In genomic region chr3:163582967-163583366, GRCh38 we compare ENCODE assay signal across 33 cellular contexts.
A peak's percentile ranks its signal among the peaks of the same experiment; 100 is the strongest.
DNase-seq lines count a peak whose midpoint lies in the region; ATAC-seq, FAIRE-seq and TF ChIP-seq lines count a peak whose summit lies in the region.
"Had no signal": no experiment of that assay in that cellular context is flagged by ENCODE, and none has a peak within 500 bp of the region (broad histone marks: within the 10 kb centered on the region; RNA-seq: fewer than 3 reads in every experiment).

No MANE protein-coding gene starts in this region.

- TF ChIP-seq CTCF in right lobe of liver (IDR thresholded peaks at IDR 0.05): no peak
- no peak for TF ChIP-seq CTCF in HepG2 (CRISPR knock-in tag; IDR thresholded peaks at IDR 0.05)
- no peak for TF ChIP-seq CTCF in SU-DHL-6 (IDR thresholded peaks at IDR 0.05; ENCODE audit: insufficient read depth, low read length, poor library complexity, severe bottlenecking)

- H3K4me1 ChIP-seq in right lobe of liver (peaks cover 0 to 35% (median 0%) of the 10 kb centered on the region in 4 donors), HepG2 (ENCODE audit: insufficient read depth, low read length) (no peaks in the 10 kb centered on the region)
- H3K4me1 ChIP-seq: A549; BE2C; BLaER1; BLaER1 treated with 17β-estradiol and CSF1 and Interleukin-3, amounts not matched to agents 10 nM and 100 nM; Caco-2 had no signal

- H4K20me1 ChIP-seq in HepG2 (ENCODE audit: insufficient read depth, low read length): no peaks in the 10 kb centered on the region
- H4K20me1 ChIP-seq in SU-DHL-6 (ENCODE audit: low read depth, low read length): no peaks in the 10 kb centered on the region
- H4K20me1 ChIP-seq: BLaER1; BLaER1 treated with 17β-estradiol and CSF1 and Interleukin-3, amounts not matched to agents 10 nM and 100 nM had no signal

- TF ChIP-seq EP300 in HepG2 (IDR thresholded peaks at IDR 0.05; ENCODE audit: low read depth in 2 of 2, low read length in 2 of 2) (no peak), HepG2 (CRISPR knock-in tag; IDR thresholded peaks at IDR 0.05; ENCODE audit: borderline replicate concordance) (no peak)

- H3K27me3 ChIP-seq in right lobe of liver (no peaks in the 10 kb centered on the region), HepG2 (ENCODE audit: control insufficient read depth in 1 of 2, insufficient read depth in 2 of 2, low read length in 2 of 2) (no peaks in the 10 kb centered on the region), SU-DHL-6 (ENCODE audit: low read length) (no peaks in the 10 kb centered on the region)
- H3K27me3 ChIP-seq: BE2C; BLaER1; BLaER1 treated with 17β-estradiol and CSF1 and Interleukin-3, amounts not matched to agents 10 nM and 100 nM had no signal

- no peak overlapping the region for H2AFZ ChIP-seq in HepG2 (ENCODE audit: low read length)
- peak overlapping the region; percentile 45 for H2AFZ ChIP-seq in SU-DHL-6 (ENCODE audit: low read depth, low read length, severe bottlenecking)

- DNase-seq in right lobe of liver (no peak), HepG2 (ENCODE audit: low spot score) (no peak), left lobe of liver (ENCODE audit: low spot score) (no peak), iPS-NIHi11 (ENCODE audit: low spot score) (no peak)
- DNase-seq: 8988T; ACHN; AML-193; BE2C; C1 segment of cervical spinal cord; Caco-2; Calu3; CD4-positive, alpha-beta memory T cell; CD4-positive, alpha-beta T cell; CD4-positive, CD25-positive, alpha-beta regulatory T cell; CD8-positive, alpha-beta memory T cell; CD8-positive, alpha-beta T cell; COR-L47; DMS 273 treated with DMSO at 0.1 percent for 48 hours; DMS153; DMS53; DMS79; DMS79 treated with DMSO at 0.1 percent for 48 hours; DND-41; EL had no signal

- no peaks in the 10 kb centered on the region for H3F3A ChIP-seq in SU-DHL-6 (ENCODE audit: insufficient read depth)

- ATAC-seq in right lobe of liver (peak in 3 of 4 donors; percentile 60 to 80 (median 64)), HepG2 (no peak), left lobe of liver (peak; percentile 66), HG02938 (IDR thresholded peaks at IDR 0.05; ENCODE audit: unreplicated experiment) (no peak)
- ATAC-seq: A549; CD8-positive, alpha-beta T cell had no signal

- 50% methylated on average over 1 of the region's 1 CpG for WGBS in right lobe of liver (ENCODE audit: insufficient coverage, low coverage, low lambda C conversion rate, missing lambda C conversion rate)
- 7% methylated on average over 1 of the region's 1 CpG for WGBS in HepG2 (ENCODE audit: low lambda C conversion rate)

- H3K4me3 ChIP-seq in right lobe of liver (no peak overlapping the region), HepG2 (replicated peaks in 1 of 3; ENCODE audit: insufficient read depth in 1 of 3, low read depth in 2 of 3, low read length in 3 of 3) (no peak overlapping the region), SU-DHL-6 (ENCODE audit: insufficient read depth, low read length, poor library complexity, severe bottlenecking) (no peak overlapping the region)
- H3K4me3 ChIP-seq: A549; BLaER1; BLaER1 treated with 17β-estradiol and CSF1 and Interleukin-3, amounts not matched to agents 10 nM and 100 nM had no signal

- intact Hi-C loops in right lobe of liver (cut with DNase I) (no loop called here), HepG2 (cut with micrococcal nuclease; ENCODE audit: unreplicated experiment) (no loop called here)

- H3K9me3 ChIP-seq in right lobe of liver (no peaks in the 10 kb centered on the region), HepG2 (ENCODE audit: low read length) (peaks cover 7% of the 10 kb centered on the region; the same call in 1 of the 2 replicates), SU-DHL-6 (ENCODE audit: insufficient read depth, low read length) (0 out of 2 replicates have a peak, but pooled peaks cover 7% of the 10 kb centered on the region)
- H3K9me3 ChIP-seq: A549, BE2C, Caco-2 had no signal

- H3K27ac ChIP-seq in right lobe of liver (no peak overlapping the region), HepG2 (ENCODE audit: extremely low read length, insufficient read depth, low read length) (no peak overlapping the region), SU-DHL-6 (ENCODE audit: low read depth, low read length) (no peak overlapping the region)
- H3K27ac ChIP-seq: 22Rv1; A549; BLaER1; BLaER1 treated with 17β-estradiol and CSF1 and Interleukin-3, amounts not matched to agents 10 nM and 100 nM; C4-2B had no signal

- POLR2A ChIA-PET in HepG2 (lab: Yijun Ruan, JAX): no interaction called here

- H3K9ac ChIP-seq in HepG2 (ENCODE audit: insufficient read depth, low read depth, low read length): no peak overlapping the region
- no peak overlapping the region for H3K9ac ChIP-seq in SU-DHL-6 (ENCODE audit: low read length)
- H3K9ac ChIP-seq: BLaER1; BLaER1 treated with 17β-estradiol and CSF1 and Interleukin-3, amounts not matched to agents 10 nM and 100 nM had no signal

- no peaks in the 10 kb centered on the region for H3K9me2 ChIP-seq in SU-DHL-6 (replicated peaks; ENCODE audit: insufficient read depth, low read length)

- no peak for TF ChIP-seq RAD21 in HepG2 (CRISPR knock-in tag; IDR thresholded peaks at IDR 0.05)

- H3K36me3 ChIP-seq in right lobe of liver: no peaks in the 10 kb centered on the region
- H3K36me3 ChIP-seq in HepG2 (replicated peaks in 1 of 2; ENCODE audit: control insufficient read depth in 1 of 2, insufficient read depth in 2 of 2, low read length in 2 of 2): no peaks in the 10 kb centered on the region
- peaks cover 3% of the 10 kb centered on the region; the same call in 1 of the 2 replicates for H3K36me3 ChIP-seq in SU-DHL-6 (ENCODE audit: low read length)
- H3K36me3 ChIP-seq: BE2C; BLaER1; BLaER1 treated with 17β-estradiol and CSF1 and Interleukin-3, amounts not matched to agents 10 nM and 100 nM had no signal

- in situ Hi-C loops in HepG2 (cut with HindIII; ENCODE audit: extremely low pct_ligation_motif_present, low pct_unique_long_range_greater_than_20kb): no loop called here

- H3K4me2 ChIP-seq in HepG2 (ENCODE audit: low read depth, low read length) (no peak overlapping the region), SU-DHL-6 (ENCODE audit: low read depth, low read length, poor library complexity, severe bottlenecking) (no peak overlapping the region)
- H3K4me2 ChIP-seq: A549; BLaER1; BLaER1 treated with 17β-estradiol and CSF1 and Interleukin-3, amounts not matched to agents 10 nM and 100 nM had no signal

- H3K79me2 ChIP-seq in HepG2 (ENCODE audit: insufficient read depth, low read length) (no peaks in the 10 kb centered on the region), SU-DHL-6 (ENCODE audit: insufficient read depth, low read length) (no peaks in the 10 kb centered on the region)

- no peak for FAIRE-seq in HepG2 (lab: Jason Lieb, UNC)
- FAIRE-seq: A204.1, A549, D721Med had no signal

- TF ChIP-seq POLR2A in right lobe of liver (IDR thresholded peaks at IDR 0.05) (no peak), HepG2 (IDR thresholded peaks at IDR 0.05; ENCODE audit: insufficient read depth in 1 of 2, low read depth in 2 of 2, low read length in 2 of 2) (no peak)

- CTCF ChIA-PET in HepG2 (lab: Yijun Ruan, JAX; ENCODE audit: low intra/inter-chr PET ratio, low total read pairs): no interaction called here

- no TSS peak for BruUV-seq in HepG2 (replicated peaks; lab: Mats Ljungman, UMichigan)

TF ChIP-seq in HepG2, 621 proteins besides CTCF, POLR2A, EP300 and RAD21:
- TF ChIP-seq FOXK2 (IDR thresholded peaks at IDR 0.05) (no peak), POGK (CRISPR knock-in tag; conservative IDR thresholded peaks at IDR 0.05) (no peak), JDP2 (CRISPR knock-in tag; IDR thresholded peaks at IDR 0.05; ENCODE audit: borderline replicate concordance) (no peak), SOX6 (IDR thresholded peaks at IDR 0.05) (no peak), SOX6 (CRISPR knock-in tag; IDR thresholded peaks at IDR 0.05) (no peak), REXO4 (CRISPR knock-in tag; IDR thresholded peaks at IDR 0.05; ENCODE audit: borderline replicate concordance) (no peak), ZNF552 (CRISPR knock-in tag; IDR thresholded peaks at IDR 0.05; ENCODE audit: borderline replicate concordance) (no peak), ZNF3 (CRISPR knock-in tag; IDR thresholded peaks at IDR 0.05) (no peak)

Comparison
In these comparisons a context has a peak if more than half of its experiments do, and no peak if none do; other contexts are left out.
1. ATAC-seq: peak in right lobe of liver (3 of 4) and left lobe of liver (single experiment); none in HepG2 (single experiment) and HG02938 (single experiment).